ENCODE assay signal across 32 cellular contexts in genomic region chr1:30028283-30028682, GRCh38.
"Had no signal": no experiment of that assay in that cellular context is flagged by ENCODE, and none has a peak within 500 bp of the region (broad histone marks: within the 10 kb centered on the region; RNA-seq: fewer than 3 reads in every experiment).

No MANE protein-coding gene starts in this region.

- H3K27me3 ChIP-seq: ascending aorta had no signal

- H3K4me1 Mint-ChIP-seq: activated B cell treated with CpG ODN at 0.5 μM for 24 hours; activated T-helper 17 cell treated with anti-CD3 and anti-CD28 coated beads, Interleukin-2, amount 50 U/mL, for 72 hours; brain; central memory CD8-positive, alpha-beta T cell; endodermal cell; T-helper 17 cell had no signal

- H3K4me3 Mint-ChIP-seq: activated B cell treated with CpG ODN at 0.5 μM for 24 hours; activated naive CD8-positive, alpha-beta T cell; activated T-cell treated with anti-CD3 and anti-CD28 coated beads, Interleukin-2, amount 50 U/mL, for 4 hours; activated T-helper 17 cell treated with anti-CD3 and anti-CD28 coated beads, Interleukin-2, amount 50 U/mL, for 72 hours; brain; central memory CD8-positive, alpha-beta T cell; dendritic cell treated with granulocyte-macrophage colony-stimulating factor and Interleukin-4, amounts not matched to agents 40 ng/mL and 50 ng/mL, for 4 days; endodermal cell; T-helper 17 cell; T-helper 2 cell treated with Interferon-gamma antibody and Interleukin-4, amounts not matched to agents 5 μg/mL and 100 μg/mL, for 36 hours had no signal

- ATAC-seq: activated CD4-positive, CD25-positive, alpha-beta regulatory T cell treated with anti-CD3 and anti-CD28 coated beads, Interleukin-2, amount 50 U/mL, for 24 hours; activated T-cell treated with anti-CD3 and anti-CD28 coated beads, Interleukin-2, amount 50 U/mL, for 4 hours; activated T-helper 17 cell treated with anti-CD3 and anti-CD28 coated beads, Interleukin-2, amount 50 U/mL, for 72 hours; esophagus mucosa; foreskin keratinocyte; gastrocnemius medialis; heart left ventricle; T-helper 17 cell had no signal

- H3K27ac ChIP-seq: ascending aorta, breast epithelium, coronary artery, dorsolateral prefrontal cortex, foreskin keratinocyte, gastrocnemius medialis, heart left ventricle, WERI-Rb-1 had no signal

- H3K9me3 ChIP-seq: ascending aorta, gastrocnemius medialis had no signal

- H3K36me3 Mint-ChIP-seq: activated naive CD8-positive, alpha-beta T cell; brain had no signal

- H3K4me1 ChIP-seq: ascending aorta, breast epithelium, foreskin keratinocyte, gastrocnemius medialis, heart left ventricle had no signal

- H3K36me3 ChIP-seq: ascending aorta, breast epithelium, gastrocnemius medialis, heart left ventricle, WERI-Rb-1 had no signal

- H3K27ac Mint-ChIP-seq: activated B cell treated with CpG ODN at 0.5 μM for 24 hours; activated naive CD8-positive, alpha-beta T cell; activated T-helper 17 cell treated with anti-CD3 and anti-CD28 coated beads, Interleukin-2, amount 50 U/mL, for 72 hours; brain; dendritic cell treated with granulocyte-macrophage colony-stimulating factor and Interleukin-4, amounts not matched to agents 40 ng/mL and 50 ng/mL, for 4 days; endodermal cell; T-helper 17 cell; T-helper 2 cell treated with Interferon-gamma antibody and Interleukin-4, amounts not matched to agents 5 μg/mL and 100 μg/mL, for 36 hours had no signal

- H3K4me3 ChIP-seq: ascending aorta, breast epithelium, coronary artery, dorsolateral prefrontal cortex, gastrocnemius medialis, heart left ventricle had no signal

- DNase-seq: activated B cell treated with CpG ODN at 0.5 μM for 24 hours; activated CD4-positive, alpha-beta T cell treated with anti-CD3 and anti-CD28 coated beads for 48 hours; activated CD4-positive, alpha-beta T cell treated with anti-CD3 and anti-CD28 coated beads, Interleukin-2, amount 50 U/mL, for 1 hour; activated CD4-positive, alpha-beta T cell treated with anti-CD3 and anti-CD28 coated beads, Interleukin-2, amount 50 U/mL, for 48 hours; activated effector memory CD4-positive, alpha-beta T cell treated with Interleukin-2 at 50 U/mL for 16 hours; activated gamma-delta T cell treated with Interleukin-2 at 50 U/mL for 16 hours; activated naive CD4-positive, alpha-beta T cell treated with anti-CD3 and anti-CD28 coated beads, Interleukin-2, amount 50 U/mL, for 16 hours; activated naive CD4-positive, alpha-beta T cell treated with Interleukin-2 at 50 U/mL for 16 hours; activated T-cell treated with anti-CD3 and anti-CD28 coated beads, Interleukin-2, amount 50 U/mL, for 4 hours; amniotic stem cell; dorsolateral prefrontal cortex; effector memory CD4-positive, alpha-beta T cell; endodermal cell; foreskin keratinocyte; gastrocnemius medialis; glutamatergic neuron; heart left ventricle; T-helper 1 cell; T-helper 17 cell; T1000; WERI-Rb-1 had no signal
